ENCODE assay signal across 27 cellular contexts in the genomic region with DNA sequence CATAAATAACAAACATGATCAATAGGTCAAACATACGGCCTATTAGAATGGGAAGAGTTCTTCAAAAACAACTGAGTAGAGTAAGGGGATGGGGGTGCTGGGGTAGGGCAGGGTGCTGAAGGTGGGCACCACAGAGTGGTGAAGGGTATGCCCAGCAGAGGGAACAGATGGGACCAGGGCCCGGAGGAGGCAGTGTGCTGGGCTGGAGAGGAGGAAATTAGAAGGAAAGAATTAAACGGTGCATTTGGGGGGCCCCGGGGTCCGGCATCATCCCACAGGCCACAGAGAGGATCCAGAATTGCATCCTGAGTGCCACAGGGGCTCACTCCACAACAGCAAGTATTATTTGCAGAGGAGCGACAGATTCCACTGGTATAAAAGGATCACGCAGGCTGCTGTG.
DNase-seq lines count a peak whose midpoint lies in the region; ATAC-seq and TF ChIP-seq lines count a peak whose summit lies in the region.
"Had no signal": no experiment of that assay in that cellular context is flagged by ENCODE, and none has a peak within 500 bp of the region (broad histone marks: within the 10 kb centered on the region; RNA-seq: fewer than 3 reads in every experiment).

No MANE protein-coding gene starts in this region.

- 91% methylated on average over 7 of the region's 7 CpGs for WGBS in suprapubic skin

- no peaks in the 10 kb centered on the region for H3K9me3 ChIP-seq in RWPE2 (ENCODE audit: severe bottlenecking)
- H3K9me3 ChIP-seq in suprapubic skin = no peaks in the 10 kb centered on the region
- no peaks in the 10 kb centered on the region for H3K9me3 ChIP-seq in T-helper 17 cell (ENCODE audit: control insufficient read depth, low read length, poor library complexity, severe bottlenecking)
- H3K9me3 ChIP-seq in colonic mucosa = no peaks in the 10 kb centered on the region
- H3K9me3 ChIP-seq: BE2C, HAP-1 had no signal

- TF ChIP-seq EP300 in suprapubic skin (IDR thresholded peaks at IDR 0.05) = no peak

- peaks cover 18% of the 10 kb centered on the region for H3K27me3 Mint-ChIP-seq in activated naive CD4-positive, alpha-beta T cell treated with anti-CD3 and anti-CD28 coated beads, Interleukin-2, amount 10 ng/mL, durations not matched to agents 7 days and 5 days
- peaks cover 52% of the 10 kb centered on the region for H3K27me3 Mint-ChIP-seq in T-helper 17 cell

- no peak overlapping the region for H3K4me3 Mint-ChIP-seq in activated naive CD4-positive, alpha-beta T cell treated with anti-CD3 and anti-CD28 coated beads, Interleukin-2, amount 10 ng/mL, durations not matched to agents 7 days and 5 days
- no peak overlapping the region for H3K4me3 Mint-ChIP-seq in T-helper 17 cell
- H3K4me3 Mint-ChIP-seq: HFFc6, IgD-negative memory B cell had no signal

- no peak for TF ChIP-seq POLR2A in suprapubic skin (IDR thresholded peaks at IDR 0.05)

- no peaks in the 10 kb centered on the region for H3K36me3 Mint-ChIP-seq in activated naive CD4-positive, alpha-beta T cell treated with anti-CD3 and anti-CD28 coated beads, Interleukin-2, amount 10 ng/mL, durations not matched to agents 7 days and 5 days
- peaks cover 3% of the 10 kb centered on the region for H3K36me3 Mint-ChIP-seq in T-helper 17 cell (ENCODE audit: low read depth)
- H3K36me3 Mint-ChIP-seq: IgD-negative memory B cell had no signal

- H3K4me1 ChIP-seq in RWPE2 (ENCODE audit: insufficient read depth, poor library complexity, severe bottlenecking) (peaks cover 2% of the 10 kb centered on the region), suprapubic skin (no peaks in the 10 kb centered on the region), colonic mucosa (no peaks in the 10 kb centered on the region)
- H3K4me1 ChIP-seq: BE2C, HAP-1 had no signal

- H3K4me3 ChIP-seq in RWPE2 (ENCODE audit: severe bottlenecking) (no peak overlapping the region), suprapubic skin (no peak overlapping the region), colonic mucosa (no peak overlapping the region)
- H3K4me3 ChIP-seq: GM23248, HAP-1, PC-9 had no signal

- no peak overlapping the region for H3K27ac Mint-ChIP-seq in activated naive CD4-positive, alpha-beta T cell treated with anti-CD3 and anti-CD28 coated beads, Interleukin-2, amount 10 ng/mL, durations not matched to agents 7 days and 5 days
- H3K27ac Mint-ChIP-seq in T-helper 17 cell = no peak overlapping the region
- H3K27ac Mint-ChIP-seq: HFFc6 had no signal

- intact Hi-C loops in colonic mucosa (cut with DNase I) = no loop called here

- H3K27me3 ChIP-seq in RWPE2 (ENCODE audit: insufficient read depth, poor library complexity, severe bottlenecking) (peaks cover 2% of the 10 kb centered on the region), suprapubic skin (no peaks in the 10 kb centered on the region), colonic mucosa (no peaks in the 10 kb centered on the region)
- H3K27me3 ChIP-seq: BE2C had no signal

- H3K36me3 ChIP-seq in RWPE2 (ENCODE audit: low read depth) (no peaks in the 10 kb centered on the region), suprapubic skin (no peaks in the 10 kb centered on the region), colonic mucosa (no peaks in the 10 kb centered on the region)
- H3K36me3 ChIP-seq: BE2C, HAP-1 had no signal

- H3K4me1 Mint-ChIP-seq in activated naive CD4-positive, alpha-beta T cell treated with anti-CD3 and anti-CD28 coated beads, Interleukin-2, amount 10 ng/mL, durations not matched to agents 7 days and 5 days = no peaks in the 10 kb centered on the region
- peaks cover 2% of the 10 kb centered on the region for H3K4me1 Mint-ChIP-seq in T-helper 17 cell
- H3K4me1 Mint-ChIP-seq: IgD-negative memory B cell had no signal

- DNase-seq in activated naive CD4-positive, alpha-beta T cell treated with anti-CD3 and anti-CD28 coated beads, Interleukin-2, amount 10 ng/mL, durations not matched to agents 7 days and 5 days = peak; percentile 14
- DNase-seq in activated naive CD4-positive, alpha-beta T cell treated with Interleukin-2 at 50 U/mL for 16 hours = no peak
- peak; percentile 10 for DNase-seq in RWPE2 (ENCODE audit: low spot score)
- peak; percentile 24 for DNase-seq in mesenteric fat pad (ENCODE audit: low spot score)
- DNase-seq in suprapubic skin (ENCODE audit: low spot score in 2 of 2) = peak; percentile 15 to 65
- no peak for DNase-seq in T-helper 17 cell
- DNase-seq in colonic mucosa = no peak
- no peak for DNase-seq in H4 (ENCODE audit: low spot score)
- DNase-seq: 8988T; ACHN; BE2C; DMS153; DND-41; GM23248; HFFc6; MM.1S; NCI-H2029; NCI-H446; NCI-H524 treated with DMSO at 0.1 percent for 48 hours; NCI-H774; NK-92 treated with Interleukin-12 subunit alpha and Interleukin-12 subunit beta, amount 100 ng/mL, for 24 hours; PC-9; RPMI8226; SHP77 treated with DMSO at 0.1 percent for 48 hours had no signal

- H3K27ac ChIP-seq in RWPE2 (ENCODE audit: poor library complexity, severe bottlenecking) (no peak overlapping the region), suprapubic skin (no peak overlapping the region), colonic mucosa (no peak overlapping the region)
- H3K27ac ChIP-seq: GM23248, KMS-11, PC-9 had no signal

- no peaks in the 10 kb centered on the region for H3K9me3 Mint-ChIP-seq in activated naive CD4-positive, alpha-beta T cell treated with anti-CD3 and anti-CD28 coated beads, Interleukin-2, amount 10 ng/mL, durations not matched to agents 7 days and 5 days
- H3K9me3 Mint-ChIP-seq: HFFc6, IgD-negative memory B cell had no signal

- ATAC-seq in RWPE2 (ENCODE audit: low read depth) = no peak
- no peak for ATAC-seq in T-helper 17 cell

- TF ChIP-seq CTCF in RWPE2 (IDR thresholded peaks at IDR 0.05; ENCODE audit: poor library complexity, severe bottlenecking) (no peak), suprapubic skin (IDR thresholded peaks at IDR 0.05) (no peak), colonic mucosa (IDR thresholded peaks at IDR 0.05) (no peak)

- no peak overlapping the region for H3K9ac ChIP-seq in colonic mucosa (ENCODE audit: low read depth in 2 of 2, low read length in 2 of 2)
- H3K9ac ChIP-seq: GM23248, KMS-11 had no signal

- CTCF ChIA-PET in activated naive CD4-positive, alpha-beta T cell treated with anti-CD3 and anti-CD28 coated beads, Interleukin-2, amount 10 ng/mL, durations not matched to agents 7 days and 5 days (lab: Charles Lee) = no interaction called here

Comparison
In these comparisons a context has a peak if more than half of its experiments do, and no peak if none do; other contexts are left out.
1. DNase-seq: peak in activated naive CD4-positive, alpha-beta T cell treated with anti-CD3 and anti-CD28 coated beads, Interleukin-2, amount 10 ng/mL, durations not matched to agents 7 days and 5 days (single experiment), RWPE2 (single experiment), mesenteric fat pad (single experiment) and suprapubic skin (2 of 2); none in activated naive CD4-positive, alpha-beta T cell treated with Interleukin-2 at 50 U/mL for 16 hours (single experiment), T-helper 17 cell (0 of 3), colonic mucosa (single experiment) and H4 (single experiment).